8 cellular contexts compared by ENCODE assay signal in genomic region chr16:66603537-66604375, GRCh38. TPM values are rescaled to one million over a fixed set of nuclear protein-coding genes. Genes with fewer than 3 reads are reported as not detected.
DNase-seq lines count a peak whose midpoint lies in the region; ATAC-seq and TF ChIP-seq lines count a peak whose summit lies in the region.

No MANE protein-coding gene starts in this region.

- peak overlapping the region; percentile 83 for H3K4me3 ChIP-seq in CD8-positive, alpha-beta memory T cell (ENCODE audit: low read length)
- peak overlapping the region; percentile 59 to 97 (median 84) for H3K4me3 ChIP-seq in heart left ventricle

- H3K4me1 ChIP-seq in CD8-positive, alpha-beta memory T cell (ENCODE audit: insufficient read depth, low read length): peaks cover 34% of the 10 kb centered on the region
- peaks cover 0 to 40% (median 19%) of the 10 kb centered on the region in 12 donors for H3K4me1 ChIP-seq in heart left ventricle

- no peaks in the 10 kb centered on the region for H3K27me3 ChIP-seq in CD8-positive, alpha-beta memory T cell (ENCODE audit: insufficient read depth, low read length, poor library complexity, severe bottlenecking)
- no peaks in the 10 kb centered on the region for H3K27me3 ChIP-seq in heart left ventricle

- H3K27ac ChIP-seq in CD8-positive, alpha-beta memory T cell (ENCODE audit: low read depth, low read length): peak overlapping the region; percentile 65
- peak overlapping the region; percentile 88 to 98 (median 94) for H3K27ac ChIP-seq in heart left ventricle

- peaks cover 34 to 50% (median 39%) of the 10 kb centered on the region in 3 donors for H3K4me1 Mint-ChIP-seq in CD8-positive, alpha-beta memory T cell

- no peak for TF ChIP-seq POLR2A in heart left ventricle (IDR thresholded peaks at IDR 0.05)

- peak overlapping the region; percentile 84 to 98 (median 92) for H3K27ac Mint-ChIP-seq in CD8-positive, alpha-beta memory T cell

- CTCF ChIA-PET in CD8-positive, alpha-beta memory T cell (lab: Charles Lee): interaction anchor here (0.8 to 2.8 kb wide), 13 partner anchors 9 to 198 kb away, joined by 3 to 23 read pairs (median 4); partner anchors contain the start of genes CKLF and CMTM2

- H3K9me3 ChIP-seq in CD8-positive, alpha-beta memory T cell (ENCODE audit: low read length): no peaks in the 10 kb centered on the region
- H3K9me3 ChIP-seq in heart left ventricle: no peaks in the 10 kb centered on the region

- H3K9me3 Mint-ChIP-seq in CD8-positive, alpha-beta memory T cell: no peaks in the 10 kb centered on the region

- H3K27me3 Mint-ChIP-seq in CD8-positive, alpha-beta memory T cell: peaks cover 0 to 1% of the 10 kb centered on the region in 2 donors

- peak; percentile 51 to 92 (median 81) for DNase-seq in CD8-positive, alpha-beta memory T cell
- peak; percentile 52 to 70 for DNase-seq in SHP77 (lab: John Stamatoyannopoulos, UW)
- DNase-seq in activated gamma-delta T cell (lab: John Stamatoyannopoulos, UW): peak; percentile 35
- DNase-seq in heart left ventricle: peak in 4 of 5 donors; percentile 55 to 77 (median 64)
- DNase-seq in retina: peak; percentile 92
- no peak for DNase-seq in globus pallidus (ENCODE audit: low spot score)

- peaks cover under 1% of the 10 kb centered on the region for H3K36me3 ChIP-seq in CD8-positive, alpha-beta memory T cell (ENCODE audit: insufficient read depth, low read length)
- H3K36me3 ChIP-seq in heart left ventricle: peaks cover 0 to 3% (median 0%) of the 10 kb centered on the region in 9 donors

- ATAC-seq in HG02884 (IDR thresholded peaks at IDR 0.05; ENCODE audit: unreplicated experiment) (peak; percentile 20), heart left ventricle (peak; percentile 38 to 43 (median 39)), GM21529 (IDR thresholded peaks at IDR 0.05; ENCODE audit: unreplicated experiment) (no peak)

- intact Hi-C loops in heart left ventricle (cut with DNase I): loop anchor here in 8 of 10 donors (2.0 to 10.0 kb wide), 8 partner anchors 41 to 261 kb away; partner anchors contain the start of genes CKLF (in 4 of the 8) and TK2 (in 2 of the 8)

- TF ChIP-seq CTCF in heart left ventricle (IDR thresholded peaks at IDR 0.05): no peak

- 10 to 12% (median 11%) methylated on average over 32 of the region's 32 CpGs for WGBS in heart left ventricle, 4 donors

- POLR2A ChIA-PET in CD8-positive, alpha-beta memory T cell (lab: Charles Lee): interaction anchor here (0.7 to 2.2 kb wide), 12 partner anchors 14 to 269 kb away, joined by 3 to 15 read pairs (median 3); partner anchors contain the start of genes CKLF, CMTM2 and TK2

- H3K36me3 Mint-ChIP-seq in CD8-positive, alpha-beta memory T cell: peaks cover 0 to 14% (median 0%) of the 10 kb centered on the region in 3 donors

- peak overlapping the region; percentile 83 to 99 (median 90) for H3K4me3 Mint-ChIP-seq in CD8-positive, alpha-beta memory T cell

RNA-seq across cellular contexts. Expression of gene CMTM3, which starts 0.7 kb away (rescaled TPM):
- total RNA-seq in CD8-positive, alpha-beta memory T cell: 10 to 100 TPM; 68.0 to 71.8 TPM
- 131 TPM for polyA plus RNA-seq in CD8-positive, alpha-beta memory T cell
- total RNA-seq in heart left ventricle: 10 to 100 TPM in 4 of 9 donors, 1 to 10 TPM in 5; 5.8 to 30.9 (median 9.6) TPM
- 10 to 100 TPM in 1 of 2 donors, 1 to 10 TPM in 1; 6.5 to 13.5 TPM for polyA plus RNA-seq in heart left ventricle

RNA-seq across cellular contexts. Expression of gene CMTM2, which starts 24.5 kb away (rescaled TPM):
- total RNA-seq in CD8-positive, alpha-beta memory T cell: under 1 TPM; 0.22 to 0.24 TPM
- polyA plus RNA-seq in CD8-positive, alpha-beta memory T cell: not detected
- under 1 TPM in 1 of 9 donors, not detected in 8; 0.52 TPM for total RNA-seq in heart left ventricle
- not detected for polyA plus RNA-seq in heart left ventricle

RNA-seq across cellular contexts. Expression of gene CMTM1, which starts 37.5 kb away (rescaled TPM):
- 1 to 10 TPM; 8.2 to 8.6 TPM for total RNA-seq in CD8-positive, alpha-beta memory T cell
- 1.2 TPM for polyA plus RNA-seq in CD8-positive, alpha-beta memory T cell
- total RNA-seq in heart left ventricle: 1 to 10 TPM in 5 of 9 donors, under 1 TPM in 3, not detected in 1; 0.49 to 2.4 (median 1.1) TPM
- polyA plus RNA-seq in heart left ventricle: under 1 TPM in 1 of 2 donors, not detected in 1; 0.40 TPM

RNA-seq across cellular contexts. Expression of gene CKLF, which starts 51.4 kb away (rescaled TPM):
- 100 to 1,000 TPM; 118 to 121 TPM for total RNA-seq in CD8-positive, alpha-beta memory T cell
- 265 TPM for polyA plus RNA-seq in CD8-positive, alpha-beta memory T cell
- total RNA-seq in heart left ventricle: 10 to 100 TPM in 2 of 9 donors, 1 to 10 TPM in 7; 4.1 to 28.9 (median 6.4) TPM
- polyA plus RNA-seq in heart left ventricle: 10 to 100 TPM in 1 of 2 donors, 1 to 10 TPM in 1; 4.9 to 18.8 TPM

RNA-seq across cellular contexts. Expression of gene TK2, which starts 53.8 kb away (rescaled TPM):
- total RNA-seq in CD8-positive, alpha-beta memory T cell: 1 to 10 TPM; 5.6 TPM
- 10.4 TPM for polyA plus RNA-seq in CD8-positive, alpha-beta memory T cell
- total RNA-seq in heart left ventricle: 10 to 100 TPM; 13.9 to 29.4 (median 17.4) TPM
- 10 to 100 TPM in 1 of 2 donors, 1 to 10 TPM in 1; 9.4 to 10.5 TPM for polyA plus RNA-seq in heart left ventricle
